Comparison of ENCODE assay signal across 1 cellular context in genomic region chr10:71258446-71259145, GRCh38.
TF ChIP-seq lines count a peak whose summit lies in the region.

No MANE protein-coding gene starts in this region.

TF ChIP-seq in H1, 55 proteins besides CTCF, POLR2A, EP300 and RAD21:
- TF ChIP-seq E2F6 (IDR thresholded peaks at IDR 0.05), result no peak
- no peak for TF ChIP-seq BACH1 (IDR thresholded peaks at IDR 0.05; ENCODE audit: low read length)
- no peak for TF ChIP-seq POU5F1 (IDR thresholded peaks at IDR 0.05; ENCODE audit: low read depth, low read length)
- no peak for TF ChIP-seq ATF2 (IDR thresholded peaks at IDR 0.05; ENCODE audit: low read length)
- TF ChIP-seq ASH2L (IDR thresholded peaks at IDR 0.05; ENCODE audit: low read length), result no peak
- no peak for TF ChIP-seq BRCA1 (IDR thresholded peaks at IDR 0.05; ENCODE audit: low read depth, low read length)
- no peak for TF ChIP-seq TAF7 (optimal IDR thresholded peaks at IDR 0.05; ENCODE audit: borderline replicate concordance, low read depth, low read length)
- TF ChIP-seq GABPA (IDR thresholded peaks at IDR 0.05; ENCODE audit: borderline replicate concordance, insufficient read depth, low read length), result no peak
- no peak for TF ChIP-seq KDM1A (IDR thresholded peaks at IDR 0.05; ENCODE audit: borderline replicate concordance, low read length)
